In the genomic region with DNA sequence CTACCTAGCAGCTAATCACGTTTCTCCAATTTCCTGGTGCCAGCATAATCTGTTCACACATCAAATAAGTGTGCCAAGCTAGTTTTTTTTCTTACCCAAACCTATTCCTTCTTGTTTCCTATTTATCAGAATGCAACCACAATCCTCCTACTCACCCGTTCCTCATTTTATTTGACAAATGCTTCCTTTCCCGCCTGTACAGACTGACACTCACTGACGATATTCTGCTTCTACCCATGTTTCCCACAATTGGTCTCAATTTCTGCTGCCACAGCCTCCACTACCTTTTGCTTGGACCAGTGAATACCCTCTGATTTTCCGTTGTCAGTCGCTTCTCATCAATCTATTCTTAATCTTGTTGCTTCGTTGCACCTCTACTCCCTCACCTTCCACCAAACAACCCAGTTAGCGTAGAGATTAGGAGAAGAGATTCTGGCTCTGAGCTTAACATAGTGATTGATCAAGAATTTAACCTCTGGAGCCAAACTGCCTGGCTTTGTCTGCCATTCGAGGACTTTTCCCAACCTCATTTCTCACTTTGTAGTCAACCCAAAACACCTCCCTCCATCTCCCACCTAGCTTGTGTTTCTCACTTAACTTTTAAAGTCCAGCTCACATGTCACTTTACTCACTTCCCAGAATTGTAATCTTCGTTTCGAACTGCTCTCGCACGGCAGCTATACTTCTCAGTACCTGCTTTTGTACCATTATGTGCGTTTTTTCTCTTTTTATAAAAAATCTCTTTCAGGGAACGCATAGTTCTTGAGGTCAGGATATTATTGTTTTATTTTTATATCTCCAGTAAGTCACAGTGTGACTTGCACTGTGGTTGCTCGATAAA, we compare ENCODE assay signal across 9 cellular contexts. TPM values are rescaled to one million over a fixed set of nuclear protein-coding genes. Genes with fewer than 3 reads are reported as not detected.
A peak's percentile ranks its signal among the peaks of the same experiment; 100 is the strongest.
DNase-seq lines count a peak whose midpoint lies in the region; ATAC-seq and FAIRE-seq lines count a peak whose summit lies in the region.
"Had no signal": no experiment of that assay in that cellular context is flagged by ENCODE, and none has a peak within 500 bp of the region (broad histone marks: within the 10 kb centered on the region; RNA-seq: fewer than 3 reads in every experiment).

No MANE protein-coding gene starts in this region.

- no CpG with 5 or more reads among the region's 16 CpGs for WGBS in iPS DF 6.9 (ENCODE audit: insufficient coverage, insufficient read length)
- 2% methylated on average over 16 of the region's 16 CpGs for WGBS in small intestine, 3 donors

- no peaks in the 10 kb centered on the region for H3K9me3 ChIP-seq in iPS DF 6.9 (ENCODE audit: control insufficient read depth, insufficient read depth, low read length)
- H3K9me3 ChIP-seq in small intestine (ENCODE audit: control insufficient read depth, low read depth) = no peaks in the 10 kb centered on the region

- no peak overlapping the region for H3K27ac ChIP-seq in iPS DF 6.9 (ENCODE audit: low read length)
- H3K27ac ChIP-seq in small intestine (ENCODE audit: low read depth in 1 of 2, low read length in 1 of 2) = no peak overlapping the region

- intact Hi-C loops in activated CD4-positive, alpha-beta T cell treated with anti-CD3 and anti-CD28 coated beads, Interleukin-2, amount 10 ng/mL, durations not matched to agents 24 days and 14 days (cut with micrococcal nuclease) = loop anchor here (1.0 to 10.0 kb wide), 7 partner anchors 25 to 1601 kb away; a partner anchor contains a TSS

- H3K36me3 ChIP-seq in iPS DF 6.9 (ENCODE audit: control insufficient read depth, insufficient read depth, low read length) (no peaks in the 10 kb centered on the region), small intestine (ENCODE audit: control insufficient read depth in 2 of 2, insufficient read depth in 2 of 2, low read length in 2 of 2) (no peaks in the 10 kb centered on the region)

- H3K27me3 Mint-ChIP-seq in activated CD4-positive, alpha-beta T cell treated with anti-CD3 and anti-CD28 coated beads, Interleukin-2, amount 10 ng/mL, durations not matched to agents 24 days and 14 days = peaks cover 26% of the 10 kb centered on the region
- peaks cover 21% of the 10 kb centered on the region for H3K27me3 Mint-ChIP-seq in activated T-cell treated with anti-CD3 and anti-CD28 coated beads, Interleukin-2, amount 50 U/mL, for 72 hours (ENCODE audit: low read depth)

- in situ Hi-C loops in KBM-7 (cut with MboI; ENCODE audit: low pct_unique_long_range_greater_than_20kb, low sequenced_read_pairs) = no loop called here

- H3K4me1 ChIP-seq in iPS DF 6.9 (ENCODE audit: control insufficient read depth, insufficient read depth, low read length) (peaks cover 2% of the 10 kb centered on the region; the same call in 1 of the 2 replicates), small intestine (ENCODE audit: control insufficient read depth in 2 of 2, insufficient read depth in 1 of 2, low read depth in 1 of 2, low read length in 1 of 2) (no peaks in the 10 kb centered on the region)

- H3K4me1 Mint-ChIP-seq in activated CD4-positive, alpha-beta T cell treated with anti-CD3 and anti-CD28 coated beads, Interleukin-2, amount 10 ng/mL, durations not matched to agents 24 days and 14 days = peaks cover 16% of the 10 kb centered on the region
- H3K4me1 Mint-ChIP-seq in activated T-cell treated with anti-CD3 and anti-CD28 coated beads, Interleukin-2, amount 50 U/mL, for 72 hours (ENCODE audit: low read depth) = peaks cover 30% of the 10 kb centered on the region

- H3K9me3 Mint-ChIP-seq in activated CD4-positive, alpha-beta T cell treated with anti-CD3 and anti-CD28 coated beads, Interleukin-2, amount 10 ng/mL, durations not matched to agents 24 days and 14 days = no peaks in the 10 kb centered on the region
- no peaks in the 10 kb centered on the region for H3K9me3 Mint-ChIP-seq in activated T-cell treated with anti-CD3 and anti-CD28 coated beads, Interleukin-2, amount 50 U/mL, for 72 hours

- DNase-seq in activated CD4-positive, alpha-beta T cell treated with anti-CD3 and anti-CD28 coated beads, Interleukin-2, amount 10 ng/mL, durations not matched to agents 24 days and 14 days = peak; percentile 68
- DNase-seq in activated CD4-positive, alpha-beta T cell treated with anti-CD3 and anti-CD28 coated beads, Interleukin-2, amount 50 U/mL, for 4 hours = no peak
- peak; percentile 64 for DNase-seq in KBM-7
- DNase-seq in activated T-cell treated with anti-CD3 and anti-CD28 coated beads, Interleukin-2, amount 50 U/mL, for 72 hours = no peak
- no peak for DNase-seq in iPS DF 6.9 (ENCODE audit: low read depth, low spot score)
- DNase-seq in small intestine = peak; percentile 33
- DNase-seq in HPDE6-E6E7 (ENCODE audit: extremely low spot score) = no peak

- no peaks in the 10 kb centered on the region for H3K36me3 Mint-ChIP-seq in activated CD4-positive, alpha-beta T cell treated with anti-CD3 and anti-CD28 coated beads, Interleukin-2, amount 10 ng/mL, durations not matched to agents 24 days and 14 days (ENCODE audit: low read depth)
- H3K36me3 Mint-ChIP-seq in activated T-cell treated with anti-CD3 and anti-CD28 coated beads, Interleukin-2, amount 50 U/mL, for 72 hours (ENCODE audit: insufficient read depth in 2 of 2) = no peaks in the 10 kb centered on the region

- H3K4me3 ChIP-seq in iPS DF 6.9 (ENCODE audit: low read length) (peak overlapping the region; percentile 19; the same call in 1 of the 2 replicates), small intestine (ENCODE audit: low read depth in 1 of 2, low read length in 2 of 2) (peak overlapping the region; percentile 17 to 62)

- peak overlapping the region; percentile 49 for H3K27ac Mint-ChIP-seq in activated CD4-positive, alpha-beta T cell treated with anti-CD3 and anti-CD28 coated beads, Interleukin-2, amount 10 ng/mL, durations not matched to agents 24 days and 14 days
- H3K27ac Mint-ChIP-seq in activated T-cell treated with anti-CD3 and anti-CD28 coated beads, Interleukin-2, amount 50 U/mL, for 72 hours = peak overlapping the region; percentile 34

- no peak for FAIRE-seq in small intestine (lab: Jason Lieb, UNC)
- FAIRE-seq: islet of Langerhans had no signal

- H3K27me3 ChIP-seq in iPS DF 6.9 (ENCODE audit: control insufficient read depth, insufficient read depth, low read length) (peaks cover 10% of the 10 kb centered on the region; the same call in 1 of the 2 replicates), small intestine (ENCODE audit: control insufficient read depth in 2 of 2, insufficient read depth in 2 of 2, low read length in 2 of 2) (no peaks in the 10 kb centered on the region)

- peak; percentile 25 for ATAC-seq in GM21825 (IDR thresholded peaks at IDR 0.05; ENCODE audit: unreplicated experiment)
- ATAC-seq in activated T-cell treated with anti-CD3 and anti-CD28 coated beads, Interleukin-2, amount 50 U/mL, for 72 hours (replicated peaks in 1 of 2) = peak in 1 of 2 donors; percentile 10

- peak overlapping the region; percentile 82 for H3K4me3 Mint-ChIP-seq in activated CD4-positive, alpha-beta T cell treated with anti-CD3 and anti-CD28 coated beads, Interleukin-2, amount 10 ng/mL, durations not matched to agents 24 days and 14 days
- H3K4me3 Mint-ChIP-seq in activated T-cell treated with anti-CD3 and anti-CD28 coated beads, Interleukin-2, amount 50 U/mL, for 72 hours = peak overlapping the region; percentile 80 to 82

RNA-seq across cellular contexts. Expression of a gene that starts 0.7 kb away (rescaled TPM):
- total RNA-seq in activated CD4-positive, alpha-beta T cell treated with anti-CD3 and anti-CD28 coated beads, Interleukin-2, amount 10 ng/mL, durations not matched to agents 24 days and 14 days = 10.9 and 12.0 TPM in 2 replicates
- total RNA-seq in activated T-cell treated with anti-CD3 and anti-CD28 coated beads, Interleukin-2, amount 50 U/mL, for 72 hours = 10 to 100 TPM; 13.6 to 17.9 TPM
- 10 to 100 TPM in 1 of 3 donors, 1 to 10 TPM in 2; 2.9 to 13.6 (median 6.8) TPM for polyA plus RNA-seq in small intestine

RNA-seq across cellular contexts. Expression of a gene that starts 31.4 kb away (rescaled TPM):
- not detected in 2 replicates for total RNA-seq in activated CD4-positive, alpha-beta T cell treated with anti-CD3 and anti-CD28 coated beads, Interleukin-2, amount 10 ng/mL, durations not matched to agents 24 days and 14 days
- not detected for total RNA-seq in activated T-cell treated with anti-CD3 and anti-CD28 coated beads, Interleukin-2, amount 50 U/mL, for 72 hours
- polyA plus RNA-seq in small intestine = under 1 TPM in 1 of 3 donors, not detected in 2; 0.10 TPM

Comparison
In these comparisons a context has a peak if more than half of its experiments do, and no peak if none do; other contexts are left out.
1. DNase-seq: peak in activated CD4-positive, alpha-beta T cell treated with anti-CD3 and anti-CD28 coated beads, Interleukin-2, amount 10 ng/mL, durations not matched to agents 24 days and 14 days (single experiment), KBM-7 (single experiment) and small intestine (single experiment); none in activated CD4-positive, alpha-beta T cell treated with anti-CD3 and anti-CD28 coated beads, Interleukin-2, amount 50 U/mL, for 4 hours (0 of 2), activated T-cell treated with anti-CD3 and anti-CD28 coated beads, Interleukin-2, amount 50 U/mL, for 72 hours (0 of 2), iPS DF 6.9 (single experiment) and HPDE6-E6E7 (single experiment).